Comparison of ENCODE assay signal across 1 cellular context in genomic region chr16:9970796-9971195, GRCh38.
TF ChIP-seq lines count a peak whose summit lies in the region.

No MANE protein-coding gene starts in this region.

TF ChIP-seq in GM23338, 12 proteins besides CTCF, POLR2A, EP300 and RAD21 (continued from another document):
- TF ChIP-seq ZNF462 (CRISPR knock-in tag; IDR thresholded peaks at IDR 0.05) (no peak), ZNF331 (CRISPR knock-in tag; IDR thresholded peaks at IDR 0.05; ENCODE audit: low read depth) (no peak), ZNF114 (CRISPR knock-in tag; IDR thresholded peaks at IDR 0.05) (no peak)
